ENCODE assay signal across 23 cellular contexts in the genomic region with DNA sequence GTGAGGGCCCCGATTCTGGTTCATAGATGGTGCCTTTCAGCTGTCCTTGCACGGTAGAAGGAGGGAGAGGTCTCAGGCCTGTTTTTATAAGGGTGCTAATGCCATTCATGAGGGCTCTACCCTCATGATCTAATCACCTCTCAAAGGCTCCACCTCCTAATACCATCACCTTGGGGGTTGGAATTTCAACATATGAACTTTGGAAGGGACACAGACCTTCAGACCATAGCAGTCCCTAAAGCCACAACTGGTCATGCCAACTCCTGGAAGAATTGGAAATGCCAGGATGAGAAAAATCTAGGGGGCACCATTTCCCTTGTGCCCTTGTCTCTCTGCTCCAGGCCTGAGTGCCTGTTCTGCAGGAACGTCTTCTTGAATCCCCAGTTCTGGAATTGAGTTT.
DNase-seq lines count a peak whose midpoint lies in the region; ATAC-seq, FAIRE-seq and TF ChIP-seq lines count a peak whose summit lies in the region.
"Had no signal": no experiment of that assay in that cellular context is flagged by ENCODE, and none has a peak within 500 bp of the region (broad histone marks: within the 10 kb centered on the region; RNA-seq: fewer than 3 reads in every experiment).

No MANE protein-coding gene starts in this region.

- H2BK120ac ChIP-seq in H9 (ENCODE audit: low read depth, low read length, poor library complexity, severe bottlenecking), result no peak overlapping the region

- no peak overlapping the region for H2BK5ac ChIP-seq in H9 (ENCODE audit: insufficient read length, low read length)

- no peaks in the 10 kb centered on the region for H3K79me1 ChIP-seq in H9 (ENCODE audit: insufficient read depth, low read depth, low read length, poor library complexity, severe bottlenecking)

- in situ Hi-C loops in K562 (cut with MboI) (no loop called here), HepG2 (cut with HindIII; ENCODE audit: extremely low pct_ligation_motif_present, low pct_unique_long_range_greater_than_20kb) (no loop called here)

- H3K36me3 Mint-ChIP-seq in H9 (ENCODE audit: insufficient read depth in 1 of 3, low read depth in 3 of 3) (peaks cover 8 to 61% (median 59%) of the 10 kb centered on the region in 3 experiments; a peak in 6 of 7 replicates), nephron progenitor cell (ENCODE audit: low read depth) (peaks cover 69% of the 10 kb centered on the region)

- H2BK12ac ChIP-seq in H9 (ENCODE audit: insufficient read length, low read depth, low read length), result no peak overlapping the region

- no peaks in the 10 kb centered on the region for H3K27me3 ChIP-seq in H9 (ENCODE audit: insufficient read depth, low read length)
- no peaks in the 10 kb centered on the region for H3K27me3 ChIP-seq in K562 (ENCODE audit: control insufficient read depth in 2 of 2, insufficient read depth in 2 of 2, low read length in 2 of 2)
- H3K27me3 ChIP-seq in HepG2 (ENCODE audit: control insufficient read depth in 1 of 2, insufficient read depth in 2 of 2, low read length in 2 of 2), result no peaks in the 10 kb centered on the region
- no peaks in the 10 kb centered on the region for H3K27me3 ChIP-seq in body of pancreas
- H3K27me3 ChIP-seq: BLaER1 had no signal

- no peak overlapping the region for H3K4ac ChIP-seq in H9 (ENCODE audit: low read depth, low read length)

- BruUV-seq in K562 (replicated peaks; lab: Mats Ljungman, UMichigan) (no TSS peak), HepG2 (replicated peaks; lab: Mats Ljungman, UMichigan) (no TSS peak)

- H3K27me3 Mint-ChIP-seq in H9 (ENCODE audit: low read depth) (no peaks in the 10 kb centered on the region; the same call in 1 of the 2 replicates), nephron progenitor cell (ENCODE audit: low read depth, poor library complexity) (no peaks in the 10 kb centered on the region)
- H3K27me3 Mint-ChIP-seq: B cell; CD4-positive, CD25-positive, alpha-beta regulatory T cell had no signal

- no peak overlapping the region for H3K14ac ChIP-seq in H9 (ENCODE audit: insufficient read depth, low read length)

- POLR2A ChIA-PET in K562 (lab: Yijun Ruan, JAX) (no interaction called here), HepG2 (lab: Yijun Ruan, JAX) (no interaction called here)

- H3K23me2 ChIP-seq in H9 (ENCODE audit: insufficient read length, low read depth, low read length, poor library complexity, severe bottlenecking), result no peaks in the 10 kb centered on the region

- TF ChIP-seq RAD21 in K562 (CRISPR knock-in tag; conservative IDR thresholded peaks at IDR 0.05 in 1 of 2, IDR thresholded peaks at IDR 0.05 in 1 of 2) (no peak), HepG2 (CRISPR knock-in tag; IDR thresholded peaks at IDR 0.05) (no peak)

- CTCF ChIA-PET in K562 (lab: Yijun Ruan, JAX; ENCODE audit: low intra/inter-chr PET ratio), result no interaction called here
- CTCF ChIA-PET in HepG2 (lab: Yijun Ruan, JAX; ENCODE audit: low intra/inter-chr PET ratio, low total read pairs), result no interaction called here

- H3K4me1 Mint-ChIP-seq in H9 (peaks cover 7% of the 10 kb centered on the region in 2 experiments), nephron progenitor cell (peaks cover 5% of the 10 kb centered on the region)
- H3K4me1 Mint-ChIP-seq: B cell; CD4-positive, CD25-positive, alpha-beta regulatory T cell had no signal

- H4K20me1 ChIP-seq in H9 (ENCODE audit: control insufficient read depth, insufficient read depth, insufficient read length), result no peaks in the 10 kb centered on the region
- no peaks in the 10 kb centered on the region; the same call in 1 of the 2 replicates for H4K20me1 ChIP-seq in K562 (replicated peaks; ENCODE audit: control insufficient read depth, insufficient read depth, low read length)
- H4K20me1 ChIP-seq in HepG2 (ENCODE audit: insufficient read depth, low read length), result no peaks in the 10 kb centered on the region
- H4K20me1 ChIP-seq: BLaER1 had no signal

- H3K4me3 ChIP-seq in K562 (no peak overlapping the region), HepG2 (replicated peaks in 1 of 3; ENCODE audit: insufficient read depth in 1 of 3, low read depth in 2 of 3, low read length in 3 of 3) (no peak overlapping the region), body of pancreas (no peak overlapping the region)
- H3K4me3 ChIP-seq: BLaER1 had no signal

- H4K91ac ChIP-seq in H9 (ENCODE audit: insufficient read length, low read depth, low read length), result no peak overlapping the region

- H4K8ac ChIP-seq in H9 (replicated peaks; ENCODE audit: insufficient read length, low read depth, low read length), result no peak overlapping the region

- H3K4me3 Mint-ChIP-seq in H9 (no peak overlapping the region), nephron progenitor cell (no peak overlapping the region)
- H3K4me3 Mint-ChIP-seq: B cell; CD4-positive, CD25-positive, alpha-beta regulatory T cell; CD8-positive, alpha-beta T cell had no signal

- H3K23ac ChIP-seq in H9 (ENCODE audit: insufficient read length, low read depth, low read length), result no peak overlapping the region

- H3K27ac ChIP-seq in H9 (ENCODE audit: insufficient read length, low read depth, low read length) (no peak overlapping the region), K562 (ENCODE audit: extremely low read depth, low read depth, low read length) (no peak overlapping the region), HepG2 (ENCODE audit: extremely low read length, insufficient read depth, low read length) (no peak overlapping the region), body of pancreas (no peak overlapping the region)
- H3K27ac ChIP-seq: 22Rv1, BLaER1, C4-2B had no signal

- TF ChIP-seq POLR2A in K562 (conservative IDR thresholded peaks at IDR 0.05) (no peak), HepG2 (IDR thresholded peaks at IDR 0.05; ENCODE audit: insufficient read depth in 1 of 2, low read depth in 2 of 2, low read length in 2 of 2) (no peak), body of pancreas (IDR thresholded peaks at IDR 0.05) (no peak)

- H3T11ph ChIP-seq in H9 (ENCODE audit: low read length), result no peak overlapping the region

- no peaks in the 10 kb centered on the region for H3K9me3 ChIP-seq in H9 (ENCODE audit: control insufficient read depth, low read depth, low read length)
- no peaks in the 10 kb centered on the region for H3K9me3 ChIP-seq in K562 (replicated peaks; ENCODE audit: control insufficient read depth, insufficient read depth, low read depth, low read length)
- H3K9me3 ChIP-seq in HepG2 (ENCODE audit: low read length), result no peaks in the 10 kb centered on the region
- no peaks in the 10 kb centered on the region for H3K9me3 ChIP-seq in body of pancreas
- H3K9me3 ChIP-seq: BLaER1, Caco-2 had no signal

- TF ChIP-seq EP300 in K562 (IDR thresholded peaks at IDR 0.05; ENCODE audit: low read length) (no peak), HepG2 (IDR thresholded peaks at IDR 0.05; ENCODE audit: low read depth in 2 of 2, low read length in 2 of 2) (no peak), HepG2 (CRISPR knock-in tag; IDR thresholded peaks at IDR 0.05; ENCODE audit: borderline replicate concordance) (no peak)

- H2AFZ ChIP-seq in H9 (ENCODE audit: low read length) (no peak overlapping the region), K562 (ENCODE audit: low read depth, low read length) (no peak overlapping the region), HepG2 (ENCODE audit: low read length) (no peak overlapping the region)

- intact Hi-C loops in K562 (cut with micrococcal nuclease), result no loop called here
- intact Hi-C loops in HepG2 (cut with micrococcal nuclease; ENCODE audit: unreplicated experiment), result no loop called here
- intact Hi-C loops in body of pancreas (cut with DNase I), result no loop called here

- TF ChIP-seq CTCF in H9 (conservative IDR thresholded peaks at IDR 0.05) (no peak), K562 (IDR thresholded peaks at IDR 0.05 in 2 of 3, conservative IDR thresholded peaks at IDR 0.05 in 1 of 3; ENCODE audit: insufficient read depth in 2 of 3, low read depth in 1 of 3, low read length in 3 of 3) (no peak), HepG2 (CRISPR knock-in tag; IDR thresholded peaks at IDR 0.05) (no peak), nephron progenitor cell (IDR thresholded peaks at IDR 0.05) (no peak), body of pancreas (IDR thresholded peaks at IDR 0.05) (no peak)

- H2AK5ac ChIP-seq in H9 (ENCODE audit: insufficient read length, low read length), result no peak overlapping the region

- H3K56ac ChIP-seq in H9 (ENCODE audit: insufficient read length, low read depth, low read length), result no peak overlapping the region

- ATAC-seq in K562, result no peak
- peak; percentile 25; the same call in 2 of the 3 replicates for ATAC-seq in HepG2
- no peak for ATAC-seq in body of pancreas
- ATAC-seq in HG03469 (IDR thresholded peaks at IDR 0.05; ENCODE audit: unreplicated experiment), result no peak
- ATAC-seq: CD8-positive, alpha-beta T cell had no signal

- H3K9ac ChIP-seq in H9 (ENCODE audit: extremely low read depth, insufficient read length, low read length) (no peak overlapping the region), K562 (ENCODE audit: insufficient read depth in 1 of 2, low read depth in 2 of 2, low read length in 2 of 2) (no peak overlapping the region), HepG2 (ENCODE audit: insufficient read depth, low read depth, low read length) (no peak overlapping the region)
- H3K9ac ChIP-seq: BLaER1 had no signal

- no peak overlapping the region for H3K18ac ChIP-seq in H9 (ENCODE audit: insufficient read length, low read depth, low read length)

- no peak for DNase-seq in H9
- no peak for DNase-seq in K562 (ENCODE audit: extremely low read depth in 1 of 4, low spot score in 3 of 4)
- DNase-seq in HepG2 (ENCODE audit: low spot score), result peak; percentile 31
- no peak for DNase-seq in nephron progenitor cell
- DNase-seq in SW 1271 (lab: John Stamatoyannopoulos, UW), result no peak
- no peak for DNase-seq in body of pancreas
- no peak for DNase-seq in activated T-cell treated with anti-CD3 and anti-CD28 coated beads, Interleukin-2, amount 50 U/mL, for 1 hour
- DNase-seq: Caco-2; CD4-positive, CD25-positive, alpha-beta regulatory T cell; CD8-positive, alpha-beta T cell; DMS153; DND-41; GOT3; HCEC 1CT had no signal

- no peak overlapping the region for H3K4me2 ChIP-seq in H9 (ENCODE audit: insufficient read depth, insufficient read length, low read length)
- no peak overlapping the region for H3K4me2 ChIP-seq in K562 (ENCODE audit: insufficient read depth, low read length)
- H3K4me2 ChIP-seq in HepG2 (ENCODE audit: low read depth, low read length), result no peak overlapping the region
- H3K4me2 ChIP-seq: BLaER1 had no signal

- no peak overlapping the region for H2BK20ac ChIP-seq in H9 (ENCODE audit: low read depth, low read length, poor library complexity, severe bottlenecking)

- peaks cover 4% of the 10 kb centered on the region for H3K9me1 ChIP-seq in K562 (ENCODE audit: control insufficient read depth, insufficient read depth, low read length)

- H3K9me3 Mint-ChIP-seq in H9 (no peaks in the 10 kb centered on the region), nephron progenitor cell (no peaks in the 10 kb centered on the region)
- H3K9me3 Mint-ChIP-seq: CD4-positive, CD25-positive, alpha-beta regulatory T cell; CD8-positive, alpha-beta T cell had no signal

- H3K27ac Mint-ChIP-seq in H9, result peak overlapping the region in 2 of 3 experiments; percentile 60 to 69; a peak in 2 of 7 replicates
- peak overlapping the region; percentile 30 for H3K27ac Mint-ChIP-seq in nephron progenitor cell
- H3K27ac Mint-ChIP-seq: B cell; CD4-positive, CD25-positive, alpha-beta regulatory T cell; CD8-positive, alpha-beta T cell had no signal

- H3K4me1 ChIP-seq in H9 (ENCODE audit: insufficient read depth, low read length) (no peaks in the 10 kb centered on the region), K562 (replicated peaks in 1 of 2; ENCODE audit: control insufficient read depth in 2 of 2, insufficient read depth in 2 of 2, low read length in 2 of 2) (no peaks in the 10 kb centered on the region), HepG2 (ENCODE audit: insufficient read depth, low read length) (peaks cover 8% of the 10 kb centered on the region; the same call in 1 of the 2 replicates), body of pancreas (peaks cover 3% of the 10 kb centered on the region)
- H3K4me1 ChIP-seq: Caco-2 had no signal

- FAIRE-seq in K562 (lab: Jason Lieb, UNC), result peak; percentile 11
- no peak for FAIRE-seq in HepG2 (lab: Jason Lieb, UNC)
- FAIRE-seq: A204.1, G401.6, GM12892, H54 had no signal

- H2BK15ac ChIP-seq in H9 (ENCODE audit: low read depth, low read length), result no peak overlapping the region

- no peak overlapping the region for H4K5ac ChIP-seq in H9 (ENCODE audit: insufficient read length, low read depth, low read length)

- no peaks in the 10 kb centered on the region for H3K79me2 ChIP-seq in H9 (ENCODE audit: insufficient read depth, low read length)
- H3K79me2 ChIP-seq in K562 (ENCODE audit: control insufficient read depth, insufficient read depth, low read length), result no peaks in the 10 kb centered on the region
- H3K79me2 ChIP-seq in HepG2 (ENCODE audit: insufficient read depth, low read length), result no peaks in the 10 kb centered on the region

- H3K36me3 ChIP-seq in K562 (ENCODE audit: control insufficient read depth, insufficient read depth, low read length) (peaks cover 94% of the 10 kb centered on the region), HepG2 (replicated peaks in 1 of 2; ENCODE audit: control insufficient read depth in 1 of 2, insufficient read depth in 2 of 2, low read length in 2 of 2) (peaks cover 33 to 94% of the 10 kb centered on the region in 2 experiments), body of pancreas (replicated peaks in 1 of 2; ENCODE audit: insufficient read depth in 1 of 2, low read depth in 2 of 2) (peaks cover 0 to 4% of the 10 kb centered on the region in 2 donors)

- no CpG with 5 or more reads among the region's 3 CpGs for WGBS in H9 (ENCODE audit: extremely low coverage, insufficient read length, low lambda C conversion rate)
- 87% methylated on average over 3 of the region's 3 CpGs for WGBS in K562 (ENCODE audit: insufficient coverage, low coverage, missing lambda C conversion rate)
- WGBS in HepG2 (ENCODE audit: low lambda C conversion rate), result 90% methylated on average over 3 of the region's 3 CpGs
- WGBS in body of pancreas, 2 donors, result 96 to 97% methylated on average over 3 of the region's 3 CpGs
